8 cellular contexts compared by ENCODE assay signal in the genomic region with DNA sequence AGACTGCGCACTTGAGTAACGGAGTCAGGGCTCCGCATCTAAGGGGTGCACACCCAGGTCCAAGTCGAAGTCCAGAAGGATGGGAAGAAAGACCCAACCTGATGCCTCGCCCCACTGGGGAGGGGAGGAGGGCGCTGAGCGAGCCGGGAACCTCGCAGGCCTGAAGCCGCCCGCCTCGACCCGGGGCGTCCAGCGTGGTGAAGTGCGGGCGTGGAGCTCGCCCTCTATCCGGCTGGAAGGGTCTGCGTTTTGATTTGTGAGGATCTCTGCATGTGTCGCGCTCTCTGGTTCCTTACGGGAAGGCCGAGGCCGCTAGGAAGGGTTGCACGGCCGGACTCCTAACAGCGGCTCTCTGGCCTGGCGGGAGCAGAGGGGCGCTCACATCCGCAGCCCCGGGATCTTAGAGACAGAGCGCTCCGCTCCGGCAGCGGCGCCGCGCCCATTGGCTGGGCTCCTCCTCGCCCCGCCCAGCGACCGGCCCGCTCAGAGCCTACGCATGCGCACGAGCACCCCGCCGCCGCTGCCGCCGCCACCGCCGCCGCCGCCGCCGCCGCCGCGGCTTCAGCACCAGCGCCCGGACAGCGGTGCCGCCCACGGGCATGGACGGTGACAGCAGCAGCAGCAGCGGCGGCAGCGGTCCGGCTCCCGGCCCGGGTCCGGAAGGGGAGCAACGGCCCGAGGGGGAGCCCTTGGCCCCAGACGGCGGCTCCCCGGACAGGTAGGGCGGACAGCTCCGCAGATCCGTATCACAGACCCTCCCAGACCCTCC. TPM values are rescaled to one million over a fixed set of nuclear protein-coding genes. Genes with fewer than 3 reads are reported as not detected.
DNase-seq lines count a peak whose midpoint lies in the region; TF ChIP-seq lines count a peak whose summit lies in the region.

A gene with protein sequence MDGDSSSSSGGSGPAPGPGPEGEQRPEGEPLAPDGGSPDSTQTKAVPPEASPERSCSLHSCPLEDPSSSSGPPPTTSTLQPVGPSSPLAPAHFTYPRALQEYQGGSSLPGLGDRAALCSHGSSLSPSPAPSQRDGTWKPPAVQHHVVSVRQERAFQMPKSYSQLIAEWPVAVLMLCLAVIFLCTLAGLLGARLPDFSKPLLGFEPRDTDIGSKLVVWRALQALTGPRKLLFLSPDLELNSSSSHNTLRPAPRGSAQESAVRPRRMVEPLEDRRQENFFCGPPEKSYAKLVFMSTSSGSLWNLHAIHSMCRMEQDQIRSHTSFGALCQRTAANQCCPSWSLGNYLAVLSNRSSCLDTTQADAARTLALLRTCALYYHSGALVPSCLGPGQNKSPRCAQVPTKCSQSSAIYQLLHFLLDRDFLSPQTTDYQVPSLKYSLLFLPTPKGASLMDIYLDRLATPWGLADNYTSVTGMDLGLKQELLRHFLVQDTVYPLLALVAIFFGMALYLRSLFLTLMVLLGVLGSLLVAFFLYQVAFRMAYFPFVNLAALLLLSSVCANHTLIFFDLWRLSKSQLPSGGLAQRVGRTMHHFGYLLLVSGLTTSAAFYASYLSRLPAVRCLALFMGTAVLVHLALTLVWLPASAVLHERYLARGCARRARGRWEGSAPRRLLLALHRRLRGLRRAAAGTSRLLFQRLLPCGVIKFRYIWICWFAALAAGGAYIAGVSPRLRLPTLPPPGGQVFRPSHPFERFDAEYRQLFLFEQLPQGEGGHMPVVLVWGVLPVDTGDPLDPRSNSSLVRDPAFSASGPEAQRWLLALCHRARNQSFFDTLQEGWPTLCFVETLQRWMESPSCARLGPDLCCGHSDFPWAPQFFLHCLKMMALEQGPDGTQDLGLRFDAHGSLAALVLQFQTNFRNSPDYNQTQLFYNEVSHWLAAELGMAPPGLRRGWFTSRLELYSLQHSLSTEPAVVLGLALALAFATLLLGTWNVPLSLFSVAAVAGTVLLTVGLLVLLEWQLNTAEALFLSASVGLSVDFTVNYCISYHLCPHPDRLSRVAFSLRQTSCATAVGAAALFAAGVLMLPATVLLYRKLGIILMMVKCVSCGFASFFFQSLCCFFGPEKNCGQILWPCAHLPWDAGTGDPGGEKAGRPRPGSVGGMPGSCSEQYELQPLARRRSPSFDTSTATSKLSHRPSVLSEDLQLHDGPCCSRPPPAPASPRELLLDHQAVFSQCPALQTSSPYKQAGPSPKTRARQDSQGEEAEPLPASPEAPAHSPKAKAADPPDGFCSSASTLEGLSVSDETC (N-terminal part only) (plus strand): TSS at position 497 of the 769 bp plus-strand sequence. CDS start 103 bp downstream, at position 600.

- H3K4me1 ChIP-seq in DOHH2 (ENCODE audit: control insufficient read depth, low read length): peaks cover 12% of the 10 kb centered on the region

- H3K27me3 Mint-ChIP-seq in nephron progenitor cell (ENCODE audit: low read depth, poor library complexity): peaks cover 45% of the 10 kb centered on the region

- H3K4me1 Mint-ChIP-seq in nephron progenitor cell: peaks cover 35% of the 10 kb centered on the region

- TF ChIP-seq CTCF in DOHH2 (IDR thresholded peaks at IDR 0.05; ENCODE audit: low read depth, low read length, poor library complexity, severe bottlenecking) (no peak), LNCaP clone FGC (IDR thresholded peaks at IDR 0.05; ENCODE audit: control insufficient read depth, extremely low read depth, insufficient read depth) (no peak), nephron progenitor cell (IDR thresholded peaks at IDR 0.05) (no peak)

- no peaks in the 10 kb centered on the region for H3K79me2 ChIP-seq in DOHH2 (ENCODE audit: control insufficient read depth, low read length)

- H3K27me3 ChIP-seq in DOHH2 (ENCODE audit: control insufficient read depth, low read length): peaks cover 5% of the 10 kb centered on the region; the same call in 1 of the 2 replicates

- no peaks in the 10 kb centered on the region for H3K36me3 Mint-ChIP-seq in nephron progenitor cell (ENCODE audit: low read depth)

- no peaks in the 10 kb centered on the region for H3K9me3 ChIP-seq in DOHH2 (ENCODE audit: control insufficient read depth, insufficient read depth, low read length)

- H3K27ac Mint-ChIP-seq in nephron progenitor cell: no peak within 1 kb of the TSS

- no peaks in the 10 kb centered on the region for H3K9me2 ChIP-seq in DOHH2 (replicated peaks; ENCODE audit: control insufficient read depth, low read length)

- H3K9me3 Mint-ChIP-seq in nephron progenitor cell: no peaks in the 10 kb centered on the region

- H3K4me3 Mint-ChIP-seq in nephron progenitor cell: peak within 1 kb of the TSS; percentile 80

- H3F3A ChIP-seq in DOHH2 (ENCODE audit: control insufficient read depth, insufficient read depth): no peaks in the 10 kb centered on the region

- no peaks in the 10 kb centered on the region for H4K20me1 ChIP-seq in DOHH2 (ENCODE audit: control insufficient read depth, insufficient read depth, low read depth, low read length)

- no peak within 1 kb of the TSS for H3K27ac ChIP-seq in DOHH2 (ENCODE audit: low read depth, low read length)

- peak; percentile 56 for DNase-seq in H4 (ENCODE audit: low spot score)
- no peak for DNase-seq in LNCaP clone FGC (ENCODE audit: low read depth)
- peak; percentile 79 to 83 for DNase-seq in SHP77 (lab: John Stamatoyannopoulos, UW)
- DNase-seq in activated effector memory CD4-positive, alpha-beta T cell treated with anti-CD3 and anti-CD28 coated beads, Interleukin-2, amount 50 U/mL, for 16 hours: peak; percentile 96
- peak; percentile 44 for DNase-seq in fibroblast of the conjunctiva (ENCODE audit: low read depth)
- peak; percentile 96 for DNase-seq in nephron progenitor cell
- peak; percentile 86 for DNase-seq in stimulated activated naive CD4-positive, alpha-beta T cell treated with Interleukin-2 at 50 U/mL for 16 hours (lab: John Stamatoyannopoulos, UW)

- H3K36me3 ChIP-seq in DOHH2 (ENCODE audit: control insufficient read depth, low read length): no peaks in the 10 kb centered on the region

- H3K4me2 ChIP-seq in DOHH2 (ENCODE audit: low read length): peak within 1 kb of the TSS; percentile 83

- H3K4me3 ChIP-seq in DOHH2 (ENCODE audit: low read length) (peak within 1 kb of the TSS; percentile 75), LNCaP clone FGC (ENCODE audit: low read depth, low read length) (peak within 1 kb of the TSS; percentile 54)

RNA-seq across cellular contexts. Expression of the gene that starts here (rescaled TPM):
- 0.14 and 0.27 TPM in 2 replicates for total RNA-seq in H4 (2014; rRNA removed; shearing (Covaris generic))

Comparison
In these comparisons a context has a peak if more than half of its experiments do, and no peak if none do; other contexts are left out.
1. Peak in DNase-seq in H4; RNA of the gene not detected or under 1 TPM.